Comparison of ENCODE assay signal across 34 cellular contexts in genomic region chr14:42000450-42000849, GRCh38.
"Had no signal": no experiment of that assay in that cellular context is flagged by ENCODE, and none has a peak within 500 bp of the region (broad histone marks: within the 10 kb centered on the region; RNA-seq: fewer than 3 reads in every experiment).

No MANE protein-coding gene starts in this region.

- H3K27ac ChIP-seq: brain microvascular endothelial cell, Peyer's patch, VCaP had no signal

- H3K4me3 ChIP-seq: MG63, Peyer's patch had no signal

- H3K27me3 ChIP-seq: brain microvascular endothelial cell, MG63, Peyer's patch had no signal

- ATAC-seq: activated naive CD8-positive, alpha-beta T cell treated with anti-CD3 and anti-CD28 coated beads, Interleukin-2, amount 50 U/mL, for 24 hours; activated T-cell treated with anti-CD3 and anti-CD28 coated beads, Interleukin-2, amount 50 U/mL, for 4 hours; Right ventricle myocardium inferior had no signal

- H3K4me1 ChIP-seq: Peyer's patch had no signal

- DNase-seq: activated B cell treated with CpG ODN at 0.5 μM for 24 hours; activated CD4-positive, alpha-beta memory T cell treated with anti-CD3 and anti-CD28 coated beads for 36 hours; activated CD4-positive, alpha-beta T cell treated with anti-CD3 and anti-CD28 coated beads for 4 hours; activated CD4-positive, alpha-beta T cell treated with anti-CD3 and anti-CD28 coated beads, Interleukin-2, amount 50 U/mL, for 1 hour; activated CD4-positive, CD25-positive, alpha-beta regulatory T cell treated with anti-CD3 and anti-CD28 coated beads, Interleukin-2, amount 50 U/mL, for 72 hours; activated CD8-positive, alpha-beta memory T cell treated with anti-CD3 and anti-CD28 coated beads, Interleukin-2, amount 50 U/mL, for 4 hours; activated gamma-delta T cell treated with Interleukin-2 at 50 U/mL for 16 hours; activated naive CD4-positive, alpha-beta T cell treated with anti-CD3 and anti-CD28 coated beads for 36 hours; activated naive CD8-positive, alpha-beta T cell treated with anti-CD3 and anti-CD28 coated beads, Interleukin-2, amount 50 U/mL, for 24 hours; activated T-cell treated with anti-CD3 and anti-CD28 coated beads for 4 hours; activated T-cell treated with anti-CD3 and anti-CD28 coated beads, Interleukin-2, amount 50 U/mL, for 4 hours; anterior cingulate cortex; brain microvascular endothelial cell; Karpas-422; KBM-7; MG63; NCI-H1048; NCI-H1417; NCI-H146; NCI-H187 treated with DMSO at 0.1 percent for 48 hours; NCI-H2081; NCI-H2171 treated with DMSO at 0.1 percent for 48 hours; NCI-H2227 treated with DMSO at 0.1 percent for 48 hours; NCI-H446 treated with DMSO at 0.1 percent for 48 hours; NCI-H524 treated with DMSO at 0.1 percent for 48 hours; Peyer's patch; RPMI8226; SIG-M5; SW 1271; T-helper 1 cell; T-helper 2 cell; T-helper 9 cell had no signal

- H3K9me3 ChIP-seq: MG63, Peyer's patch had no signal

- H3K36me3 ChIP-seq: brain microvascular endothelial cell, MG63, Peyer's patch had no signal
